Comparison of ENCODE assay signal across 12 cellular contexts in the genomic region with DNA sequence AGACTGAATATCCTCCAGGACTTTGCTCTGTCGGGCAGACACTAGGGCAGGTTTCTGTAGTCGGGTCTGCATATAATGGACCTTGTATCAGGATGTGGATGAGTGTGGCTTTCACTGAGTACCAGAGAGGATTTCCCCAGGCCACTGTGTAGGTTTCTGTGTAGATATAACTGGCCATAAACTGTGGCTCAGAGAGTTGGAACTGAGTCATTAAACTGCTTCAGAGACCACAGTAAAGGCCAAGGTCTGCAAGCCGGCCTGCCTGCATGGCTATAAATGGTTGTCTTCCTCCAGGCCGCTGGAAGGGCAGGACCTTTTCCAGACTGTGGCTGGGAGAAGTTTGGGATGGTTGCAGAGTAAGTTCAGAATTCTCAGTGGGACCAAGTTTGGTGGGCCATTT. TPM values are rescaled to one million over a fixed set of nuclear protein-coding genes. Genes with fewer than 3 reads are reported as not detected.
DNase-seq lines count a peak whose midpoint lies in the region; ATAC-seq and TF ChIP-seq lines count a peak whose summit lies in the region.
"Had no signal": no experiment of that assay in that cellular context is flagged by ENCODE, and none has a peak within 500 bp of the region (broad histone marks: within the 10 kb centered on the region; RNA-seq: fewer than 3 reads in every experiment).

No MANE protein-coding gene starts in this region.

- H3K36me3 Mint-ChIP-seq in activated CD8-positive, alpha-beta T cell treated with anti-CD3 and anti-CD28 coated beads for 36 hours (ENCODE audit: low read depth): peaks cover 74% of the 10 kb centered on the region
- peaks cover 71% of the 10 kb centered on the region for H3K36me3 Mint-ChIP-seq in activated CD8-positive, alpha-beta T cell treated with anti-CD3 and anti-CD28 coated beads, Interleukin-2, amount 10 ng/mL, durations not matched to agents 7 days and 5 days (ENCODE audit: low read depth)

- H3K27me3 ChIP-seq in thyroid gland: no peaks in the 10 kb centered on the region

- no peak for DNase-seq in activated CD8-positive, alpha-beta T cell treated with anti-CD3 and anti-CD28 coated beads for 36 hours
- DNase-seq in activated CD8-positive, alpha-beta T cell treated with anti-CD3 and anti-CD28 coated beads, Interleukin-2, amount 10 ng/mL, durations not matched to agents 7 days and 5 days: no peak
- DNase-seq in M059J (ENCODE audit: low read depth): peak; percentile 73
- DNase-seq in stimulated activated naive CD8-positive, alpha-beta T cell treated with anti-CD3 and anti-CD28 coated beads, Interleukin-15, Interleukin-2, amounts not matched to agents 100 U/mL and 50 U/mL, for 24 hours: no peak
- DNase-seq in thyroid gland: no peak
- no peak for DNase-seq in NCI-H2107 treated with DMSO at 0.1 percent for 48 hours (lab: John Stamatoyannopoulos, UW; ENCODE audit: unreplicated experiment)
- DNase-seq in activated CD4-positive, alpha-beta T cell treated with anti-CD3 and anti-CD28 coated beads for 48 hours: no peak
- DNase-seq: NCI-H1105, WERI-Rb-1 had no signal

- peaks cover 22% of the 10 kb centered on the region for H3K4me1 Mint-ChIP-seq in activated CD8-positive, alpha-beta T cell treated with anti-CD3 and anti-CD28 coated beads for 36 hours (ENCODE audit: low read depth)
- peaks cover 6% of the 10 kb centered on the region for H3K4me1 Mint-ChIP-seq in activated CD8-positive, alpha-beta T cell treated with anti-CD3 and anti-CD28 coated beads, Interleukin-2, amount 10 ng/mL, durations not matched to agents 7 days and 5 days (ENCODE audit: low read depth)

- CTCF ChIA-PET in activated CD8-positive, alpha-beta T cell treated with anti-CD3 and anti-CD28 coated beads for 36 hours (lab: Charles Lee): no interaction called here
- CTCF ChIA-PET in activated CD8-positive, alpha-beta T cell treated with anti-CD3 and anti-CD28 coated beads, Interleukin-2, amount 10 ng/mL, durations not matched to agents 7 days and 5 days (lab: Charles Lee): no interaction called here

- TF ChIP-seq POLR2A in thyroid gland (IDR thresholded peaks at IDR 0.05): no peak

- H3K27ac Mint-ChIP-seq in activated CD8-positive, alpha-beta T cell treated with anti-CD3 and anti-CD28 coated beads for 36 hours: peak overlapping the region; percentile 38
- no peak overlapping the region for H3K27ac Mint-ChIP-seq in activated CD8-positive, alpha-beta T cell treated with anti-CD3 and anti-CD28 coated beads, Interleukin-2, amount 10 ng/mL, durations not matched to agents 7 days and 5 days

- intact Hi-C loops in activated CD8-positive, alpha-beta T cell treated with anti-CD3 and anti-CD28 coated beads for 36 hours (cut with micrococcal nuclease): no loop called here
- intact Hi-C loops in thyroid gland (cut with DNase I): no loop called here

- no peaks in the 10 kb centered on the region for H3K9me3 ChIP-seq in thyroid gland

- no peak overlapping the region for H3K4me3 Mint-ChIP-seq in activated CD8-positive, alpha-beta T cell treated with anti-CD3 and anti-CD28 coated beads for 36 hours
- H3K4me3 Mint-ChIP-seq in activated CD8-positive, alpha-beta T cell treated with anti-CD3 and anti-CD28 coated beads, Interleukin-2, amount 10 ng/mL, durations not matched to agents 7 days and 5 days: no peak overlapping the region

- no peak for TF ChIP-seq CTCF in activated CD8-positive, alpha-beta T cell treated with anti-CD3 and anti-CD28 coated beads for 36 hours (IDR thresholded peaks at IDR 0.05)
- no peak for TF ChIP-seq CTCF in thyroid gland (IDR thresholded peaks at IDR 0.05)

- H3K36me3 ChIP-seq in thyroid gland: peaks cover 0 to 8% of the 10 kb centered on the region in 2 donors

- no peaks in the 10 kb centered on the region for H3K27me3 Mint-ChIP-seq in activated CD8-positive, alpha-beta T cell treated with anti-CD3 and anti-CD28 coated beads for 36 hours
- no peaks in the 10 kb centered on the region for H3K27me3 Mint-ChIP-seq in activated CD8-positive, alpha-beta T cell treated with anti-CD3 and anti-CD28 coated beads, Interleukin-2, amount 10 ng/mL, durations not matched to agents 7 days and 5 days (ENCODE audit: low read depth)

- H3K27ac ChIP-seq in thyroid gland: no peak overlapping the region
- H3K27ac ChIP-seq: 22Rv1, parathyroid adenoma, WERI-Rb-1 had no signal

- ATAC-seq in activated CD8-positive, alpha-beta T cell treated with anti-CD3 and anti-CD28 coated beads for 36 hours: no peak
- no peak for ATAC-seq in activated CD8-positive, alpha-beta T cell treated with anti-CD3 and anti-CD28 coated beads, Interleukin-2, amount 10 ng/mL, durations not matched to agents 7 days and 5 days
- ATAC-seq in HG02678 (IDR thresholded peaks at IDR 0.05; ENCODE audit: unreplicated experiment): peak; percentile 92
- peak; percentile 59 for ATAC-seq in stimulated activated naive CD8-positive, alpha-beta T cell treated with anti-CD3 and anti-CD28 coated beads, Interleukin-15, Interleukin-2, amounts not matched to agents 100 U/mL and 50 U/mL, for 24 hours

- no peaks in the 10 kb centered on the region for H3K4me1 ChIP-seq in thyroid gland
- H3K4me1 ChIP-seq: parathyroid adenoma had no signal

- peaks cover 14% of the 10 kb centered on the region for H3K9me3 Mint-ChIP-seq in activated CD8-positive, alpha-beta T cell treated with anti-CD3 and anti-CD28 coated beads for 36 hours
- H3K9me3 Mint-ChIP-seq in activated CD8-positive, alpha-beta T cell treated with anti-CD3 and anti-CD28 coated beads, Interleukin-2, amount 10 ng/mL, durations not matched to agents 7 days and 5 days (ENCODE audit: insufficient read depth): peaks cover 16% of the 10 kb centered on the region

- WGBS in thyroid gland, 2 donors: 91 to 94% methylated on average over 4 of the region's 4 CpGs

- POLR2A ChIA-PET in activated CD8-positive, alpha-beta T cell treated with anti-CD3 and anti-CD28 coated beads for 36 hours (lab: Charles Lee): no interaction called here
- POLR2A ChIA-PET in activated CD8-positive, alpha-beta T cell treated with anti-CD3 and anti-CD28 coated beads, Interleukin-2, amount 10 ng/mL, durations not matched to agents 7 days and 5 days (lab: Charles Lee): interaction anchor here (0.6 kb wide), 1 partner anchor 22 kb away, joined by 5 read pairs; no protein-coding TSS in a partner anchor

- no peak overlapping the region for H3K4me3 ChIP-seq in thyroid gland (replicated peaks in 1 of 3)

RNA-seq across cellular contexts. Expression of gene ZNF92, which starts 16.9 kb away (rescaled TPM):
- total RNA-seq in activated CD8-positive, alpha-beta T cell treated with anti-CD3 and anti-CD28 coated beads for 36 hours: 10 to 100 TPM; 13.7 to 13.8 TPM
- total RNA-seq in activated CD8-positive, alpha-beta T cell treated with anti-CD3 and anti-CD28 coated beads, Interleukin-2, amount 10 ng/mL, durations not matched to agents 7 days and 5 days: 10 to 100 TPM; 15.3 to 17.3 TPM
- total RNA-seq in M059J (2014; rRNA removed; shearing (Covaris generic)): 14.5 and 16.0 TPM in 2 replicates
- total RNA-seq in thyroid gland: 10 to 100 TPM; 12.2 to 16.4 (median 14.6) TPM

Comparison
In these comparisons a context has a peak if more than half of its experiments do, and no peak if none do; other contexts are left out.
1. ATAC-seq: peak in HG02678 (single experiment) and stimulated activated naive CD8-positive, alpha-beta T cell treated with anti-CD3 and anti-CD28 coated beads, Interleukin-15, Interleukin-2, amounts not matched to agents 100 U/mL and 50 U/mL, for 24 hours (single experiment); none in activated CD8-positive, alpha-beta T cell treated with anti-CD3 and anti-CD28 coated beads for 36 hours (single experiment) and activated CD8-positive, alpha-beta T cell treated with anti-CD3 and anti-CD28 coated beads, Interleukin-2, amount 10 ng/mL, durations not matched to agents 7 days and 5 days (single experiment).